Comparison of ENCODE assay signal across 26 cellular contexts in genomic region chr21:37803076-37803475, GRCh38.
"Had no signal": no experiment of that assay in that cellular context is flagged by ENCODE, and none has a peak within 500 bp of the region (broad histone marks: within the 10 kb centered on the region; RNA-seq: fewer than 3 reads in every experiment).

No MANE protein-coding gene starts in this region.

- H3K27ac Mint-ChIP-seq: naive thymus-derived CD4-positive, alpha-beta T cell; natural killer cell; neural progenitor cell; stimulated activated effector memory CD8-positive, alpha-beta T cell treated with anti-CD3 and anti-CD28 coated beads, Interleukin-12 subunit alpha, Interleukin-12 subunit beta, amount 100 ng/mL, for 72 hours; stimulated activated naive B cell treated with anti-CD40 and anti-IgM and Interleukin-4, amounts not matched to agents 10 μg/mL and 1 μg/mL and 100 μg/mL, for 72 hours; stimulated activated naive CD8-positive, alpha-beta T cell treated with anti-CD3 and anti-CD28 coated beads, Interleukin-15, Interleukin-2, amounts not matched to agents 100 ng/mL and 50 ng/mL, for 24 hours had no signal

- H3K36me3 Mint-ChIP-seq: natural killer cell; neural progenitor cell; stimulated activated effector memory CD8-positive, alpha-beta T cell treated with anti-CD3 and anti-CD28 coated beads, Interleukin-12 subunit alpha, Interleukin-12 subunit beta, amount 100 ng/mL, for 72 hours; stimulated activated naive B cell treated with anti-CD40 and anti-IgM and Interleukin-4, amounts not matched to agents 10 μg/mL and 1 μg/mL and 100 μg/mL, for 72 hours had no signal

- H3K27ac ChIP-seq: neural progenitor cell, pancreas, prostate gland, right lobe of liver, sigmoid colon, stomach, thoracic aorta, thyroid gland, tibial nerve, upper lobe of left lung, vagina had no signal

- H3K27me3 ChIP-seq: neural progenitor cell, pancreas, right lobe of liver, sigmoid colon, thyroid gland, tibial nerve, upper lobe of left lung, vagina had no signal

- H3K4me1 Mint-ChIP-seq: natural killer cell; stimulated activated effector memory CD8-positive, alpha-beta T cell treated with anti-CD3 and anti-CD28 coated beads, Interleukin-12 subunit alpha, Interleukin-12 subunit beta, amount 100 ng/mL, for 72 hours; stimulated activated naive B cell treated with anti-CD40 and anti-IgM and Interleukin-4, amounts not matched to agents 10 μg/mL and 1 μg/mL and 100 μg/mL, for 72 hours had no signal

- H3K4me1 ChIP-seq: neural progenitor cell, pancreas, prostate gland, right lobe of liver, sigmoid colon, stomach, thyroid gland, tibial nerve, upper lobe of left lung, vagina had no signal

- H3K9me3 ChIP-seq: pancreas, prostate gland, right lobe of liver, sigmoid colon, thoracic aorta, thyroid gland, upper lobe of left lung, vagina had no signal

- H3K36me3 ChIP-seq: neural progenitor cell, pancreas, prostate gland, right lobe of liver, sigmoid colon, stomach, thoracic aorta, thyroid gland, tibial nerve, upper lobe of left lung, vagina had no signal

- DNase-seq: naive thymus-derived CD4-positive, alpha-beta T cell; natural killer cell; nucleus accumbens; pancreas; retina; right cardiac atrium; right lobe of liver; sigmoid colon; small intestine; stimulated activated CD4-positive, alpha-beta T cell treated with anti-CD3 and anti-CD28 coated beads, Interleukin-15, amount 100 ng/mL, for 24 hours; stimulated activated CD4-positive, alpha-beta T cell treated with anti-CD3 and anti-CD28 coated beads, Interleukin-2, amount 100 ng/mL, for 24 hours; stimulated activated CD4-positive, alpha-beta T cell treated with anti-CD3 and anti-CD28 coated beads, Interleukin-2, amount 100 ng/mL, for 48 hours; stimulated activated CD4-positive, alpha-beta T cell treated with anti-CD3 and anti-CD28 coated beads, Interleukin-4, amount 100 ng/mL, for 24 hours; stimulated activated naive B cell treated with anti-CD40 and anti-IgM and Interleukin-4, amounts not matched to agents 10 μg/mL and 1 μg/mL and 100 μg/mL, for 72 hours; stimulated activated naive CD4-positive, alpha-beta T cell treated with Interleukin-2 at 50 U/mL for 16 hours; stomach; thyroid gland; trophoblast cell; upper lobe of left lung had no signal

- H3K4me3 ChIP-seq: neural progenitor cell, pancreas, prostate gland, right lobe of liver, sigmoid colon, stomach, thoracic aorta, thyroid gland, tibial nerve, upper lobe of left lung, vagina had no signal

- H3K9me3 Mint-ChIP-seq: natural killer cell had no signal

- H3K4me3 Mint-ChIP-seq: naive thymus-derived CD4-positive, alpha-beta T cell; natural killer cell; neural progenitor cell; stimulated activated effector memory CD8-positive, alpha-beta T cell treated with anti-CD3 and anti-CD28 coated beads, Interleukin-12 subunit alpha, Interleukin-12 subunit beta, amount 100 ng/mL, for 72 hours; stimulated activated naive B cell treated with anti-CD40 and anti-IgM and Interleukin-4, amounts not matched to agents 10 μg/mL and 1 μg/mL and 100 μg/mL, for 72 hours; stimulated activated naive CD8-positive, alpha-beta T cell treated with anti-CD3 and anti-CD28 coated beads, Interleukin-15, Interleukin-2, amounts not matched to agents 100 ng/mL and 50 ng/mL, for 24 hours had no signal

- ATAC-seq: naive thymus-derived CD4-positive, alpha-beta T cell; natural killer cell; right cardiac atrium; right lobe of liver; stimulated activated effector memory CD8-positive, alpha-beta T cell treated with anti-CD3 and anti-CD28 coated beads, Interleukin-12 subunit alpha, Interleukin-12 subunit beta, amount 100 ng/mL, for 72 hours; stimulated activated naive B cell treated with anti-CD40 and anti-IgM and Interleukin-4, amounts not matched to agents 10 μg/mL and 1 μg/mL and 100 μg/mL, for 72 hours had no signal
